In genomic region chr19:19628499-19629134, GRCh38 we compare ENCODE assay signal across 8 cellular contexts. TPM values are rescaled to one million over a fixed set of nuclear protein-coding genes. Genes with fewer than 3 reads are reported as not detected.
A peak's percentile ranks its signal among the peaks of the same experiment; 100 is the strongest.
DNase-seq lines count a peak whose midpoint lies in the region; ATAC-seq and TF ChIP-seq lines count a peak whose summit lies in the region.

No MANE protein-coding gene starts in this region.

- H3K27ac Mint-ChIP-seq in CD8-positive, alpha-beta T cell, result peak overlapping the region; percentile 88

- intact Hi-C loops in CD8-positive, alpha-beta T cell (cut with DNase I, micrococcal nuclease), result loop anchor here (1.0 to 5.0 kb wide), 6 partner anchors 10 to 149 kb away; partner anchors contain the start of genes GMIP (in 2 of the 2), PBX4 (in 2 of the 2), ATP13A1 (in 1 of the 2) and ZNF101 (in 1 of the 2)
- intact Hi-C loops in sciatic nerve (cut with DNase I), result no loop called here

- POLR2A ChIA-PET in CD8-positive, alpha-beta T cell (lab: Charles Lee), result interaction anchor here (0.8 to 1.6 kb wide), 10 partner anchors 9 to 237 kb away, joined by 3 to 7 read pairs (median 4); partner anchors contain the start of genes ATP13A1, ZNF101 and ZNF253

- H3K27ac ChIP-seq in CD8-positive, alpha-beta T cell (ENCODE audit: low read depth, low read length), result peak overlapping the region; percentile 44
- no peak overlapping the region for H3K27ac ChIP-seq in cardiac muscle cell

- DNase-seq in CD8-positive, alpha-beta T cell, result peak in 5 of 7 experiments; percentile 26 to 71 (median 62)
- no peak for DNase-seq in HFF-Myc (ENCODE audit: extremely low read depth, low read depth)
- DNase-seq in NCI-H82 treated with DMSO at 0.1 percent for 48 hours (lab: John Stamatoyannopoulos, UW; ENCODE audit: unreplicated experiment), result peak; percentile 64
- peak; percentile 49 for DNase-seq in activated gamma-delta T cell treated with Interleukin-2 at 50 U/mL for 16 hours
- peak; percentile 86 to 87 for DNase-seq in cardiac muscle cell (ENCODE audit: low read depth in 1 of 2, low spot score in 1 of 2)
- peak; percentile 58 for DNase-seq in sciatic nerve (ENCODE audit: low spot score)
- DNase-seq in Ammon's horn (ENCODE audit: low spot score), result no peak
- DNase-seq in superior temporal gyrus (ENCODE audit: extremely low spot score), result no peak

- no peak for TF ChIP-seq CTCF in CD8-positive, alpha-beta T cell (IDR thresholded peaks at IDR 0.05)
- TF ChIP-seq CTCF in HFF-Myc (IDR thresholded peaks at IDR 0.05; ENCODE audit: low read depth, low read length, missing control alignments) (no peak), cardiac muscle cell (IDR thresholded peaks at IDR 0.05; ENCODE audit: low read depth, low read length) (no peak)

- peak overlapping the region; percentile 88 for H3K4me3 Mint-ChIP-seq in CD8-positive, alpha-beta T cell

- peaks cover 30% of the 10 kb centered on the region for H3K4me1 Mint-ChIP-seq in CD8-positive, alpha-beta T cell (ENCODE audit: low read depth)

- CTCF ChIA-PET in CD8-positive, alpha-beta T cell (lab: Charles Lee), result interaction anchor here (0.6 to 1.5 kb wide), 6 partner anchors 8 to 329 kb away, joined by 3 to 8 read pairs (median 5); partner anchors contain the start of gene GMIP

- H3K27me3 Mint-ChIP-seq in CD8-positive, alpha-beta T cell (ENCODE audit: low read depth), result no peaks in the 10 kb centered on the region

- peaks cover 13% of the 10 kb centered on the region for H3K36me3 ChIP-seq in CD8-positive, alpha-beta T cell (ENCODE audit: insufficient read depth, low read length)
- H3K36me3 ChIP-seq in cardiac muscle cell, result no peaks in the 10 kb centered on the region

- peaks cover 54% of the 10 kb centered on the region for H3K36me3 Mint-ChIP-seq in CD8-positive, alpha-beta T cell

- H3K27me3 ChIP-seq in CD8-positive, alpha-beta T cell (ENCODE audit: insufficient read depth, low read length), result no peaks in the 10 kb centered on the region
- no peaks in the 10 kb centered on the region for H3K27me3 ChIP-seq in cardiac muscle cell

- no peaks in the 10 kb centered on the region for H3K9me3 Mint-ChIP-seq in CD8-positive, alpha-beta T cell

- ATAC-seq in CD8-positive, alpha-beta T cell, result peak; percentile 18
- ATAC-seq in sciatic nerve, result peak; percentile 44

- peak overlapping the region; percentile 50 for H3K4me3 ChIP-seq in CD8-positive, alpha-beta T cell (ENCODE audit: low read depth, low read length)
- H3K4me3 ChIP-seq in HFF-Myc (replicated peaks; ENCODE audit: low read depth, low read length) (peak overlapping the region; percentile 15; the same call in 1 of the 2 replicates), cardiac muscle cell (peak overlapping the region; percentile 68)

- peaks cover 28% of the 10 kb centered on the region for H3K4me1 ChIP-seq in CD8-positive, alpha-beta T cell (ENCODE audit: insufficient read depth, low read length)
- H3K4me1 ChIP-seq in cardiac muscle cell (ENCODE audit: low read depth), result no peaks in the 10 kb centered on the region

- no peaks in the 10 kb centered on the region for H3K9me3 ChIP-seq in CD8-positive, alpha-beta T cell (ENCODE audit: low read length)
- H3K9me3 ChIP-seq in cardiac muscle cell (ENCODE audit: low read depth), result no peaks in the 10 kb centered on the region

RNA-seq across cellular contexts. Expression of gene LPAR2, which starts 0.6 kb away (rescaled TPM):
- 10 to 100 TPM; 63.8 to 67.4 TPM for total RNA-seq in CD8-positive, alpha-beta T cell
- total RNA-seq in cardiac muscle cell, result 29.7 and 39.9 TPM in 2 replicates
- polyA plus RNA-seq in cardiac muscle cell, result 56.6 and 62.2 TPM in 2 replicates
- total RNA-seq in sciatic nerve, result 11.0 TPM

RNA-seq across cellular contexts. Expression of gene PBX4, which starts 10.1 kb away (rescaled TPM):
- total RNA-seq in CD8-positive, alpha-beta T cell, result 10 to 100 TPM; 44.4 to 48.8 TPM
- total RNA-seq in cardiac muscle cell (6.7 and 11.8 TPM in 2 replicates), sciatic nerve (5.1 TPM)
- 10.3 and 10.9 TPM in 2 replicates for polyA plus RNA-seq in cardiac muscle cell

RNA-seq across cellular contexts. Expression of gene GMIP, which starts 14.8 kb away (rescaled TPM):
- 10 to 100 TPM; 82.7 to 85.7 TPM for total RNA-seq in CD8-positive, alpha-beta T cell
- total RNA-seq in cardiac muscle cell (13.7 and 15.1 TPM in 2 replicates), sciatic nerve (16.2 TPM)
- polyA plus RNA-seq in cardiac muscle cell, result 11.6 and 12.4 TPM in 2 replicates

RNA-seq across cellular contexts. Expression of gene ATP13A1, which starts 34.9 kb away (rescaled TPM):
- total RNA-seq in CD8-positive, alpha-beta T cell, result 10 to 100 TPM; 79.4 to 87.9 TPM
- total RNA-seq in cardiac muscle cell, result 117 and 216 TPM in 2 replicates
- polyA plus RNA-seq in cardiac muscle cell, result 58.0 and 67.9 TPM in 2 replicates
- total RNA-seq in sciatic nerve, result 53.3 TPM

RNA-seq across cellular contexts. Expression of gene ZNF101, which starts 40.0 kb away (rescaled TPM):
- total RNA-seq in CD8-positive, alpha-beta T cell, result 10 to 100 TPM; 71.2 to 75.5 TPM
- 5.7 and 6.0 TPM in 2 replicates for total RNA-seq in cardiac muscle cell
- polyA plus RNA-seq in cardiac muscle cell, result 4.9 and 5.9 TPM in 2 replicates
- total RNA-seq in sciatic nerve, result 9.3 TPM

Comparison
In these comparisons a context has a peak if more than half of its experiments do, and no peak if none do; other contexts are left out.
1. DNase-seq: peak in CD8-positive, alpha-beta T cell (5 of 7), NCI-H82 treated with DMSO at 0.1 percent for 48 hours (single experiment), activated gamma-delta T cell treated with Interleukin-2 at 50 U/mL for 16 hours (single experiment), cardiac muscle cell (2 of 2) and sciatic nerve (single experiment); none in HFF-Myc (single experiment), Ammon's horn (single experiment) and superior temporal gyrus (single experiment).
2. H3K4me3 ChIP-seq: peak in every context shown above with its lines; median percentile 68 in cardiac muscle cell; 50 in CD8-positive, alpha-beta T cell; 15 in HFF-Myc.